ENCODE assay signal across 17 cellular contexts in the genomic region with DNA sequence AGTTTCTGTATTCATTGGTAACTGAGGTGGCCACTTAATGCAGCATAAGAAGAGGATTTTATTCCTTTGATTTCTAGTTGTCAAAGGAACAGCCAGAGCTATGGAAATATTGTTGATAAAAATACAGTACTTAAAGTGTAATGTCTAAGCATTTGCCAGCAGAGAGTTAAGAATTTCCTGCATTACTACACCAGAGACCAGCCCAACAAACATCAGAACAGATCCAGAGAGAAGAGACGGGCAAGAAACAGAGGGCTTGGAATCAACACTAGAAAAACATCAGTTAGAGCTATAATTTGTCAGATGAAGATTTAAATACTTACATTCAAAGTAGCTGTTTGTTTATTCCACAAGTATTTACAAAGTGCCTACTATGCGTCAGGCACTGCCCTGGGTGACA.
DNase-seq lines count a peak whose midpoint lies in the region; ATAC-seq and TF ChIP-seq lines count a peak whose summit lies in the region.
"Had no signal": no experiment of that assay in that cellular context is flagged by ENCODE, and none has a peak within 500 bp of the region (broad histone marks: within the 10 kb centered on the region; RNA-seq: fewer than 3 reads in every experiment).

No MANE protein-coding gene starts in this region.

- no peak overlapping the region for H3K23ac ChIP-seq in IMR-90 (ENCODE audit: low read depth, low read length)

- H3K9me3 ChIP-seq in IMR-90 (ENCODE audit: control insufficient read depth, insufficient read depth, low read length) (no peaks in the 10 kb centered on the region), parathyroid adenoma (ENCODE audit: control insufficient read depth, low read length) (no peaks in the 10 kb centered on the region)
- H3K9me3 ChIP-seq: MG63, Peyer's patch had no signal

- ATAC-seq in IMR-90 (ENCODE audit: low read depth) (0 out of 2 replicates have a peak, but pooled peaks have one; percentile 29), HG03521 (IDR thresholded peaks at IDR 0.05; ENCODE audit: unreplicated experiment) (no peak)
- ATAC-seq: HepG2 had no signal

- H3K4me3 ChIP-seq in IMR-90 (ENCODE audit: insufficient read depth, low read depth, low read length) (no peak overlapping the region), fibroblast of the aortic adventitia (ENCODE audit: low read depth, low read length) (no peak overlapping the region), parathyroid adenoma (ENCODE audit: low read depth, low read length) (peak overlapping the region; percentile 17)
- H3K4me3 ChIP-seq: MG63, Peyer's patch had no signal

- no peak for DNase-seq in IMR-90
- DNase-seq in fibroblast of the aortic adventitia (ENCODE audit: low read depth), result peak; percentile 22
- DNase-seq in cerebellar nuclear complex (lab: John Stamatoyannopoulos, UW), result no peak
- DNase-seq in erythroblast (lab: John Stamatoyannopoulos, UW), result no peak
- DNase-seq in NCI-H1417 treated with DMSO at 0.1 percent for 48 hours (lab: John Stamatoyannopoulos, UW), result no peak
- DNase-seq: MG63, NCI-H1105, NCI-H187, NCI-H226, NCI-H524 treated with DMSO at 0.1 percent for 48 hours, Peyer's patch, SHP77 had no signal

- dilution Hi-C loops in IMR-90 (cut with HindIII; ENCODE audit: low sequenced_read_pairs, unreplicated experiment), result no loop called here

- H4K91ac ChIP-seq in IMR-90 (ENCODE audit: insufficient read depth, low read depth, low read length), result no peak overlapping the region

- H3K27me3 ChIP-seq in IMR-90 (ENCODE audit: control insufficient read depth, insufficient read depth, low read length), result peaks cover 6% of the 10 kb centered on the region
- H3K27me3 ChIP-seq in parathyroid adenoma (ENCODE audit: control insufficient read depth, insufficient read depth, low read length), result no peaks in the 10 kb centered on the region
- H3K27me3 ChIP-seq: MG63, Peyer's patch had no signal

- H2BK20ac ChIP-seq in IMR-90 (ENCODE audit: low read depth, low read length), result no peak overlapping the region

- TF ChIP-seq CTCF in IMR-90 (conservative IDR thresholded peaks at IDR 0.05; ENCODE audit: low read depth, low read length) (no peak), fibroblast of the aortic adventitia (IDR thresholded peaks at IDR 0.05; ENCODE audit: insufficient read depth, low read length) (no peak), parathyroid adenoma (IDR thresholded peaks at IDR 0.05) (no peak)

- no peak overlapping the region for H3K4ac ChIP-seq in IMR-90 (ENCODE audit: low read depth, low read length)

- no peaks in the 10 kb centered on the region for H3K9me1 ChIP-seq in IMR-90 (ENCODE audit: insufficient read depth, low read length)

- H4K8ac ChIP-seq in IMR-90 (ENCODE audit: low read depth in 2 of 2, low read length in 2 of 2), result no peak overlapping the region

- WGBS in IMR-90 (ENCODE audit: extremely low coverage in 2 of 2, insufficient read length in 1 of 2), 2 experiments, result no CpG with 5 or more reads among the region's 2 CpGs

- POLR2A ChIA-PET in IMR-90 (lab: Charles Lee; ENCODE audit: unreplicated experiment), result no interaction called here

- no TSS peak for BruUV-seq in IMR-90 (replicated peaks; lab: Mats Ljungman, UMichigan)

- TF ChIP-seq RAD21 in IMR-90 (IDR thresholded peaks at IDR 0.05; ENCODE audit: low read length), result no peak

- H3K4me1 ChIP-seq in IMR-90 (ENCODE audit: control insufficient read depth, insufficient read depth, low read length) (no peaks in the 10 kb centered on the region; the same call in 1 of the 2 replicates), parathyroid adenoma (peaks cover 42% of the 10 kb centered on the region)
- H3K4me1 ChIP-seq: Peyer's patch had no signal

- no peaks in the 10 kb centered on the region for H4K20me1 ChIP-seq in IMR-90 (ENCODE audit: insufficient read depth, low read length)

- no peak overlapping the region for H2BK120ac ChIP-seq in IMR-90 (ENCODE audit: low read depth, low read length)

- intact Hi-C loops in IMR-90 (cut with micrococcal nuclease), result no loop called here

- H2AK9ac ChIP-seq in IMR-90 (replicated peaks; ENCODE audit: low read depth, low read length, poor library complexity), result no peak overlapping the region

- H3K79me2 ChIP-seq in parathyroid adenoma, result no peaks in the 10 kb centered on the region

- no peak overlapping the region for H2BK5ac ChIP-seq in IMR-90 (ENCODE audit: low read depth, low read length, poor library complexity, severe bottlenecking)

- H3K9ac ChIP-seq in IMR-90 (ENCODE audit: low read depth, low read length), result no peak overlapping the region
- H3K9ac ChIP-seq in parathyroid adenoma, result no peak overlapping the region

- no peak overlapping the region for H2AFZ ChIP-seq in IMR-90 (replicated peaks; ENCODE audit: low read length, poor library complexity)
- H2AFZ ChIP-seq in parathyroid adenoma, result peak overlapping the region; percentile 82

- no peak for TF ChIP-seq POLR2A in IMR-90 (IDR thresholded peaks at IDR 0.05; ENCODE audit: low read depth, low read length)
- TF ChIP-seq POLR2A in erythroblast (IDR thresholded peaks at IDR 0.05; ENCODE audit: low read length), result no peak

- no peak overlapping the region for H3K18ac ChIP-seq in IMR-90 (ENCODE audit: low read depth, low read length)

- H3K27ac ChIP-seq in IMR-90 (ENCODE audit: insufficient read depth, low read length), result no peak overlapping the region
- H3K27ac ChIP-seq in angular gyrus (ENCODE audit: low read depth, low read length), result peak overlapping the region; percentile 10
- peak overlapping the region; percentile 97 for H3K27ac ChIP-seq in parathyroid adenoma
- H3K27ac ChIP-seq: C4-2B had no signal

- in situ Hi-C loops in IMR-90 (cut with MboI; ENCODE audit: low sequenced_read_pairs), result no loop called here

- H3K56ac ChIP-seq in IMR-90 (ENCODE audit: extremely low read depth, insufficient read depth, low read length), result no peak overlapping the region

- H3K79me1 ChIP-seq in IMR-90 (ENCODE audit: low read depth in 1 of 2, low read length in 2 of 2), result no peaks in the 10 kb centered on the region

- H4K5ac ChIP-seq in IMR-90 (ENCODE audit: low read depth, low read length), result no peak overlapping the region

- no peak overlapping the region for H2AK5ac ChIP-seq in IMR-90 (ENCODE audit: low read depth, low read length)

- H3K36me3 ChIP-seq in IMR-90 (ENCODE audit: control insufficient read depth, insufficient read depth, low read length), result no peaks in the 10 kb centered on the region
- no peaks in the 10 kb centered on the region for H3K36me3 ChIP-seq in parathyroid adenoma (ENCODE audit: control insufficient read depth, insufficient read depth, low read length)
- H3K36me3 ChIP-seq: MG63, Peyer's patch had no signal

- no peak overlapping the region for H3K4me2 ChIP-seq in IMR-90 (ENCODE audit: low read depth, low read length)
- peak overlapping the region; percentile 58 for H3K4me2 ChIP-seq in parathyroid adenoma (ENCODE audit: low read length)

- no peak overlapping the region for H3K14ac ChIP-seq in IMR-90 (replicated peaks; ENCODE audit: low read depth, low read length)

- CTCF ChIA-PET in IMR-90 (lab: Yijun Ruan, JAX), result interaction anchor here (1.5 kb wide), 1 partner anchor 31 kb away, joined by 3 read pairs; no protein-coding TSS in a partner anchor

- H2BK15ac ChIP-seq in IMR-90 (ENCODE audit: low read depth, low read length), result no peak overlapping the region

TF ChIP-seq in IMR-90, 13 proteins besides CTCF, POLR2A, EP300 and RAD21:
- TF ChIP-seq MAZ (IDR thresholded peaks at IDR 0.05; ENCODE audit: borderline replicate concordance, low read depth, low read length) (no peak), RCOR1 (IDR thresholded peaks at IDR 0.05; ENCODE audit: insufficient replicate concordance, low read length) (no peak), FOS (IDR thresholded peaks at IDR 0.05; ENCODE audit: low read depth, low read length) (no peak), NFE2L2 (IDR thresholded peaks at IDR 0.05; ENCODE audit: low read depth, low read length) (no peak), MAFK (IDR thresholded peaks at IDR 0.05; ENCODE audit: low read depth, low read length) (no peak), CEBPB (IDR thresholded peaks at IDR 0.05; ENCODE audit: low read depth, low read length) (no peak), MXI1 (IDR thresholded peaks at IDR 0.05; ENCODE audit: borderline replicate concordance, low read depth, low read length) (no peak), ELK1 (IDR thresholded peaks at IDR 0.05; ENCODE audit: borderline replicate concordance, low read depth, low read length) (no peak), BHLHE40 (IDR thresholded peaks at IDR 0.05; ENCODE audit: low read depth, low read length) (no peak), RFX5 (IDR thresholded peaks at IDR 0.05; ENCODE audit: low read depth, low read length) (no peak), SMC3 (IDR thresholded peaks at IDR 0.05; ENCODE audit: low read depth, low read length) (no peak), CHD1 (IDR thresholded peaks at IDR 0.05; ENCODE audit: low read depth, low read length) (no peak)
- TF ChIP-seq, protein P1, sequence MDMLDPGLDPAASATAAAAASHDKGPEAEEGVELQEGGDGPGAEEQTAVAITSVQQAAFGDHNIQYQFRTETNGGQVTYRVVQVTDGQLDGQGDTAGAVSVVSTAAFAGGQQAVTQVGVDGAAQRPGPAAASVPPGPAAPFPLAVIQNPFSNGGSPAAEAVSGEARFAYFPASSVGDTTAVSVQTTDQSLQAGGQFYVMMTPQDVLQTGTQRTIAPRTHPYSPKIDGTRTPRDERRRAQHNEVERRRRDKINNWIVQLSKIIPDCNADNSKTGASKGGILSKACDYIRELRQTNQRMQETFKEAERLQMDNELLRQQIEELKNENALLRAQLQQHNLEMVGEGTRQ (IDR thresholded peaks at IDR 0.05; ENCODE audit: low read depth, low read length), result no peak
